In genomic region chr3:186519021-186519658, GRCh38 we compare ENCODE assay signal across 9 cellular contexts. TPM values are rescaled to one million over a fixed set of nuclear protein-coding genes. Genes with fewer than 3 reads are reported as not detected.
DNase-seq lines count a peak whose midpoint lies in the region; ATAC-seq and TF ChIP-seq lines count a peak whose summit lies in the region.
"Had no signal": no experiment of that assay in that cellular context is flagged by ENCODE, and none has a peak within 500 bp of the region (broad histone marks: within the 10 kb centered on the region; RNA-seq: fewer than 3 reads in every experiment).

No MANE protein-coding gene starts in this region.

- H3K27ac Mint-ChIP-seq in activated CD8-positive, alpha-beta memory T cell treated with anti-CD3 and anti-CD28 coated beads, Interleukin-2, amount 10 ng/mL, durations not matched to agents 7 days and 5 days: peak overlapping the region; percentile 60

- CTCF ChIA-PET in activated CD8-positive, alpha-beta memory T cell treated with anti-CD3 and anti-CD28 coated beads, Interleukin-2, amount 10 ng/mL, durations not matched to agents 7 days and 5 days (lab: Charles Lee): interaction anchor here (0.8 to 2.0 kb wide), 4 partner anchors 16 to 254 kb away, joined by 3 to 13 read pairs (median 6); no protein-coding TSS in a partner anchor

- no peaks in the 10 kb centered on the region for H3K4me1 ChIP-seq in esophagus squamous epithelium

- peaks cover 57% of the 10 kb centered on the region for H3K4me1 Mint-ChIP-seq in activated CD8-positive, alpha-beta memory T cell treated with anti-CD3 and anti-CD28 coated beads, Interleukin-2, amount 10 ng/mL, durations not matched to agents 7 days and 5 days

- TF ChIP-seq POLR2A in GM18505 (IDR thresholded peaks at IDR 0.05; ENCODE audit: borderline replicate concordance, extremely low read depth, insufficient read depth, insufficient read length) (peak; percentile 81), esophagus squamous epithelium (IDR thresholded peaks at IDR 0.05) (no peak)

- ATAC-seq in GM18505 (IDR thresholded peaks at IDR 0.05; ENCODE audit: unreplicated experiment): peak; percentile 27
- ATAC-seq in HG03571 (IDR thresholded peaks at IDR 0.05; ENCODE audit: unreplicated experiment): peak; percentile 27
- peak; percentile 72 for ATAC-seq in activated CD8-positive, alpha-beta memory T cell treated with anti-CD3 and anti-CD28 coated beads, Interleukin-2, amount 10 ng/mL, durations not matched to agents 7 days and 5 days

- H3K4me3 Mint-ChIP-seq in activated CD8-positive, alpha-beta memory T cell treated with anti-CD3 and anti-CD28 coated beads, Interleukin-2, amount 10 ng/mL, durations not matched to agents 7 days and 5 days: no peak overlapping the region

- H3K36me3 Mint-ChIP-seq in activated CD8-positive, alpha-beta memory T cell treated with anti-CD3 and anti-CD28 coated beads, Interleukin-2, amount 10 ng/mL, durations not matched to agents 7 days and 5 days: peaks cover 5% of the 10 kb centered on the region

- TF ChIP-seq CTCF in esophagus squamous epithelium (IDR thresholded peaks at IDR 0.05): no peak

- no peak overlapping the region for H3K27ac ChIP-seq in esophagus squamous epithelium

- peak; percentile 74 for DNase-seq in activated CD8-positive, alpha-beta memory T cell treated with anti-CD3 and anti-CD28 coated beads, Interleukin-2, amount 10 ng/mL, durations not matched to agents 7 days and 5 days
- peak; percentile 49 for DNase-seq in stimulated activated CD4-positive, alpha-beta T cell treated with anti-CD3 and anti-CD28 coated beads, Interleukin-12 subunit alpha, Interleukin-12 subunit beta, amount 100 ng/mL, for 4 hours
- DNase-seq in SKM-1 treated with dmso at 0.1 percent for 144 hours (lab: John Stamatoyannopoulos, UW; ENCODE audit: unreplicated experiment): no peak
- DNase-seq in EL: no peak
- DNase-seq in NCI-H345 (lab: John Stamatoyannopoulos, UW): no peak
- DNase-seq in esophagus squamous epithelium (lab: John Stamatoyannopoulos, UW): no peak
- DNase-seq: NCI-H446 treated with DMSO at 0.1 percent for 48 hours had no signal

- H3K36me3 ChIP-seq in esophagus squamous epithelium: no peaks in the 10 kb centered on the region

- H3K27me3 Mint-ChIP-seq in activated CD8-positive, alpha-beta memory T cell treated with anti-CD3 and anti-CD28 coated beads, Interleukin-2, amount 10 ng/mL, durations not matched to agents 7 days and 5 days: peaks cover 17% of the 10 kb centered on the region

- H3K9me3 ChIP-seq in esophagus squamous epithelium: peaks cover 0 to 5% (median 4%) of the 10 kb centered on the region in 3 donors

- peaks cover 0 to 77% (median 0%) of the 10 kb centered on the region in 4 donors for H3K27me3 ChIP-seq in esophagus squamous epithelium

- 46 to 54% methylated on average over 6 of the region's 6 CpGs for WGBS in esophagus squamous epithelium, 2 donors

- intact Hi-C loops in esophagus squamous epithelium (cut with DNase I): no loop called here

- no peaks in the 10 kb centered on the region for H3K9me3 Mint-ChIP-seq in activated CD8-positive, alpha-beta memory T cell treated with anti-CD3 and anti-CD28 coated beads, Interleukin-2, amount 10 ng/mL, durations not matched to agents 7 days and 5 days (ENCODE audit: low read depth)

- H3K4me3 ChIP-seq in esophagus squamous epithelium: no peak overlapping the region

RNA-seq across cellular contexts. Expression of gene CRYGS, which starts 25.0 kb away (rescaled TPM):
- 1 to 10 TPM; 3.8 to 4.7 TPM for total RNA-seq in activated CD8-positive, alpha-beta memory T cell treated with anti-CD3 and anti-CD28 coated beads, Interleukin-2, amount 10 ng/mL, durations not matched to agents 7 days and 5 days
- 1 to 10 TPM in 3 of 4 donors, under 1 TPM in 1; 0.26 to 2.7 (median 1.6) TPM for total RNA-seq in esophagus squamous epithelium

RNA-seq across cellular contexts. Expression of gene TBCCD1, which starts 48.0 kb away (rescaled TPM):
- 10 to 100 TPM; 16.6 to 17.5 TPM for total RNA-seq in activated CD8-positive, alpha-beta memory T cell treated with anti-CD3 and anti-CD28 coated beads, Interleukin-2, amount 10 ng/mL, durations not matched to agents 7 days and 5 days
- 10 to 100 TPM in 1 of 4 donors, 1 to 10 TPM in 3; 6.9 to 10.5 (median 7.9) TPM for total RNA-seq in esophagus squamous epithelium

RNA-seq across cellular contexts. Expression of gene DNAJB11, which starts 51.4 kb away (rescaled TPM):
- 10 to 100 TPM; 48.6 to 61.3 TPM for total RNA-seq in activated CD8-positive, alpha-beta memory T cell treated with anti-CD3 and anti-CD28 coated beads, Interleukin-2, amount 10 ng/mL, durations not matched to agents 7 days and 5 days
- 10 to 100 TPM; 39.5 to 65.3 (median 47.3) TPM for total RNA-seq in esophagus squamous epithelium

Comparison
In these comparisons a context has a peak if more than half of its experiments do, and no peak if none do; other contexts are left out.
1. DNase-seq: peak in activated CD8-positive, alpha-beta memory T cell treated with anti-CD3 and anti-CD28 coated beads, Interleukin-2, amount 10 ng/mL, durations not matched to agents 7 days and 5 days (single experiment) and stimulated activated CD4-positive, alpha-beta T cell treated with anti-CD3 and anti-CD28 coated beads, Interleukin-12 subunit alpha, Interleukin-12 subunit beta, amount 100 ng/mL, for 4 hours (single experiment); none in SKM-1 treated with dmso at 0.1 percent for 144 hours (single experiment), EL (single experiment), NCI-H345 (single experiment) and esophagus squamous epithelium (single experiment).
2. Peak in every context shown above with its lines, with median percentiles within 50 percentile points of each other: ATAC-seq.